In genomic region chr3:137079572-137079971, GRCh38 we compare ENCODE assay signal across 33 cellular contexts.
DNase-seq lines count a peak whose midpoint lies in the region; ATAC-seq, FAIRE-seq and TF ChIP-seq lines count a peak whose summit lies in the region.
"Had no signal": no experiment of that assay in that cellular context is flagged by ENCODE, and none has a peak within 500 bp of the region (broad histone marks: within the 10 kb centered on the region; RNA-seq: fewer than 3 reads in every experiment).

No MANE protein-coding gene starts in this region.

- FAIRE-seq in HepG2 (lab: Jason Lieb, UNC) (no peak), A549 (lab: Jason Lieb, UNC) (no peak), K562 (lab: Jason Lieb, UNC) (no peak)
- FAIRE-seq: A204.1, D721Med had no signal

- no peaks in the 10 kb centered on the region for H3K79me1 ChIP-seq in IMR-90 (ENCODE audit: low read depth in 1 of 2, low read length in 2 of 2)

- no peak overlapping the region for H3K14ac ChIP-seq in IMR-90 (replicated peaks; ENCODE audit: low read depth, low read length)

- no peak overlapping the region for H2AK5ac ChIP-seq in IMR-90 (ENCODE audit: low read depth, low read length)

- H3K9me1 ChIP-seq in IMR-90 (ENCODE audit: insufficient read depth, low read length) = no peaks in the 10 kb centered on the region; the same call in 1 of the 2 replicates
- no peaks in the 10 kb centered on the region for H3K9me1 ChIP-seq in K562 (ENCODE audit: control insufficient read depth, insufficient read depth, low read length)

- no peak overlapping the region for H2AK9ac ChIP-seq in IMR-90 (replicated peaks; ENCODE audit: low read depth, low read length, poor library complexity)

- H3K36me3 ChIP-seq in HepG2 (replicated peaks in 1 of 2; ENCODE audit: control insufficient read depth in 1 of 2, insufficient read depth in 2 of 2, low read length in 2 of 2) (no peaks in the 10 kb centered on the region), right lobe of liver (no peaks in the 10 kb centered on the region), IMR-90 (ENCODE audit: control insufficient read depth, insufficient read depth, low read length) (no peaks in the 10 kb centered on the region), K562 (ENCODE audit: control insufficient read depth, insufficient read depth, low read length) (no peaks in the 10 kb centered on the region)
- H3K36me3 ChIP-seq: BE2C; BLaER1; BLaER1 treated with 17β-estradiol and CSF1 and Interleukin-3, amounts not matched to agents 10 nM and 100 nM had no signal

- H3K79me2 ChIP-seq in HepG2 (ENCODE audit: insufficient read depth, low read length) (no peaks in the 10 kb centered on the region), K562 (ENCODE audit: control insufficient read depth, insufficient read depth, low read length) (no peaks in the 10 kb centered on the region)

- BruUV-seq in HepG2 (replicated peaks; lab: Mats Ljungman, UMichigan) = no TSS peak
- no TSS peak for BruUV-seq in IMR-90 (replicated peaks; lab: Mats Ljungman, UMichigan)
- BruUV-seq in K562 (replicated peaks; lab: Mats Ljungman, UMichigan) = no TSS peak

- H2AFZ ChIP-seq in HepG2 (ENCODE audit: low read length) (no peak overlapping the region), IMR-90 (replicated peaks; ENCODE audit: low read length, poor library complexity) (no peak overlapping the region), K562 (ENCODE audit: low read depth, low read length) (no peak overlapping the region)

- dilution Hi-C loops in IMR-90 (cut with HindIII; ENCODE audit: low sequenced_read_pairs, unreplicated experiment) = no loop called here

- ATAC-seq in HepG2 = no peak
- ATAC-seq in right lobe of liver = no peak
- no peak for ATAC-seq in A549
- no peak for ATAC-seq in IMR-90 (ENCODE audit: low read depth)
- ATAC-seq in K562 = no peak
- ATAC-seq in GM21529 (IDR thresholded peaks at IDR 0.05; ENCODE audit: unreplicated experiment) = no peak
- ATAC-seq: CD8-positive, alpha-beta T cell had no signal

- H3K9me3 ChIP-seq in HepG2 (ENCODE audit: low read length) (no peaks in the 10 kb centered on the region), right lobe of liver (no peaks in the 10 kb centered on the region), A549 (no peaks in the 10 kb centered on the region), IMR-90 (ENCODE audit: control insufficient read depth, insufficient read depth, low read length) (no peaks in the 10 kb centered on the region), K562 (replicated peaks; ENCODE audit: control insufficient read depth, insufficient read depth, low read depth, low read length) (no peaks in the 10 kb centered on the region)
- H3K9me3 ChIP-seq: BE2C; BLaER1; BLaER1 treated with 17β-estradiol and CSF1 and Interleukin-3, amounts not matched to agents 10 nM and 100 nM; Caco-2 had no signal

- H4K8ac ChIP-seq in IMR-90 (ENCODE audit: low read depth in 2 of 2, low read length in 2 of 2) = no peak overlapping the region

- H3K27me3 ChIP-seq in HepG2 (ENCODE audit: control insufficient read depth in 1 of 2, insufficient read depth in 2 of 2, low read length in 2 of 2) = 0 out of 5 replicates have a peak, but pooled peaks cover 0 to 3% of the 10 kb centered on the region in 2 experiments
- no peaks in the 10 kb centered on the region for H3K27me3 ChIP-seq in right lobe of liver
- H3K27me3 ChIP-seq in IMR-90 (ENCODE audit: control insufficient read depth, insufficient read depth, low read length) = no peaks in the 10 kb centered on the region
- H3K27me3 ChIP-seq in K562 (ENCODE audit: control insufficient read depth in 2 of 2, insufficient read depth in 2 of 2, low read length in 2 of 2) = no peaks in the 10 kb centered on the region
- H3K27me3 ChIP-seq: BLaER1; BLaER1 treated with 17β-estradiol and CSF1 and Interleukin-3, amounts not matched to agents 10 nM and 100 nM had no signal

- no peak overlapping the region for H2BK120ac ChIP-seq in IMR-90 (ENCODE audit: low read depth, low read length)

- H3K4me1 ChIP-seq in HepG2 (ENCODE audit: insufficient read depth, low read length) (no peaks in the 10 kb centered on the region), right lobe of liver (no peaks in the 10 kb centered on the region), A549 (no peaks in the 10 kb centered on the region), IMR-90 (ENCODE audit: control insufficient read depth, insufficient read depth, low read length) (no peaks in the 10 kb centered on the region), K562 (replicated peaks in 1 of 2; ENCODE audit: control insufficient read depth in 2 of 2, insufficient read depth in 2 of 2, low read length in 2 of 2) (no peaks in the 10 kb centered on the region)
- H3K4me1 ChIP-seq: BE2C; BLaER1; BLaER1 treated with 17β-estradiol and CSF1 and Interleukin-3, amounts not matched to agents 10 nM and 100 nM; Caco-2 had no signal

- H3K56ac ChIP-seq in IMR-90 (ENCODE audit: extremely low read depth, insufficient read depth, low read length) = no peak overlapping the region

- H3K4me3 ChIP-seq in HepG2 (replicated peaks in 1 of 3; ENCODE audit: insufficient read depth in 1 of 3, low read depth in 2 of 3, low read length in 3 of 3) (no peak overlapping the region), right lobe of liver (no peak overlapping the region), A549 (no peak overlapping the region), IMR-90 (ENCODE audit: insufficient read depth, low read depth, low read length) (no peak overlapping the region), K562 (no peak overlapping the region)
- H3K4me3 ChIP-seq: BLaER1; BLaER1 treated with 17β-estradiol and CSF1 and Interleukin-3, amounts not matched to agents 10 nM and 100 nM had no signal

- CTCF ChIA-PET in HepG2 (lab: Yijun Ruan, JAX; ENCODE audit: low intra/inter-chr PET ratio, low total read pairs) (no interaction called here), A549 (lab: Yijun Ruan, JAX) (no interaction called here), IMR-90 (lab: Yijun Ruan, JAX) (no interaction called here), K562 (lab: Yijun Ruan, JAX; ENCODE audit: low intra/inter-chr PET ratio) (no interaction called here)

- H3K27ac ChIP-seq in HepG2 (ENCODE audit: extremely low read length, insufficient read depth, low read length) (no peak overlapping the region), right lobe of liver (no peak overlapping the region), A549 (no peak overlapping the region), IMR-90 (ENCODE audit: insufficient read depth, low read length) (no peak overlapping the region), K562 (ENCODE audit: extremely low read depth, low read depth, low read length) (no peak overlapping the region)
- H3K27ac ChIP-seq: 22Rv1; BLaER1; BLaER1 treated with 17β-estradiol and CSF1 and Interleukin-3, amounts not matched to agents 10 nM and 100 nM; C4-2B had no signal

- DNase-seq in HepG2 (ENCODE audit: low spot score) = no peak
- no peak for DNase-seq in right lobe of liver
- DNase-seq in A549 (ENCODE audit: low read depth in 1 of 2, low spot score in 1 of 2) = no peak
- no peak for DNase-seq in IMR-90
- DNase-seq in K562 (ENCODE audit: extremely low read depth in 1 of 4, low spot score in 3 of 4) = no peak
- no peak for DNase-seq in SHP77 (lab: John Stamatoyannopoulos, UW)
- no peak for DNase-seq in C1 segment of cervical spinal cord (lab: John Stamatoyannopoulos, UW)
- DNase-seq: 8988T; ACHN; AML-193; BE2C; Caco-2; Calu3; CD4-positive, alpha-beta memory T cell; CD4-positive, alpha-beta T cell; CD4-positive, CD25-positive, alpha-beta regulatory T cell; CD8-positive, alpha-beta memory T cell; CD8-positive, alpha-beta T cell; COR-L47; DMS 273 treated with DMSO at 0.1 percent for 48 hours; DMS153; DMS53; DMS79; DMS79 treated with DMSO at 0.1 percent for 48 hours; DND-41; EL had no signal

- H4K91ac ChIP-seq in IMR-90 (ENCODE audit: insufficient read depth, low read depth, low read length) = no peak overlapping the region

- no peak overlapping the region for H3K23ac ChIP-seq in IMR-90 (ENCODE audit: low read depth, low read length)

- TF ChIP-seq EP300 in HepG2 (IDR thresholded peaks at IDR 0.05; ENCODE audit: low read depth in 2 of 2, low read length in 2 of 2) (no peak), HepG2 (CRISPR knock-in tag; IDR thresholded peaks at IDR 0.05; ENCODE audit: borderline replicate concordance) (no peak), A549 (IDR thresholded peaks at IDR 0.05) (no peak), K562 (IDR thresholded peaks at IDR 0.05; ENCODE audit: low read length) (no peak)

- 2% methylated on average over 2 of the region's 2 CpGs for WGBS in HepG2 (ENCODE audit: low lambda C conversion rate)
- 67% methylated on average over 2 of the region's 2 CpGs for WGBS in right lobe of liver (ENCODE audit: insufficient coverage, low coverage, low lambda C conversion rate, missing lambda C conversion rate)
- WGBS in A549 (ENCODE audit: missing lambda C conversion rate) = 26% methylated on average over 2 of the region's 2 CpGs
- no CpG with 5 or more reads among the region's 2 CpGs for WGBS in IMR-90 (ENCODE audit: extremely low coverage in 2 of 2, insufficient read length in 1 of 2), 2 experiments
- WGBS in K562 (ENCODE audit: insufficient coverage, low coverage, missing lambda C conversion rate) = 0% methylated on average over 2 of the region's 2 CpGs

- TF ChIP-seq POLR2A in HepG2 (IDR thresholded peaks at IDR 0.05; ENCODE audit: insufficient read depth in 1 of 2, low read depth in 2 of 2, low read length in 2 of 2) (no peak), right lobe of liver (IDR thresholded peaks at IDR 0.05) (no peak), A549 (IDR thresholded peaks at IDR 0.05; ENCODE audit: low read length) (no peak), IMR-90 (IDR thresholded peaks at IDR 0.05; ENCODE audit: low read depth, low read length) (no peak), K562 (conservative IDR thresholded peaks at IDR 0.05) (no peak)

- no peak overlapping the region for H2BK20ac ChIP-seq in IMR-90 (ENCODE audit: low read depth, low read length)

- no peak overlapping the region for H2BK15ac ChIP-seq in IMR-90 (ENCODE audit: low read depth, low read length)

- TF ChIP-seq CTCF in HepG2 (CRISPR knock-in tag; IDR thresholded peaks at IDR 0.05) (no peak), right lobe of liver (IDR thresholded peaks at IDR 0.05) (no peak), A549 (IDR thresholded peaks at IDR 0.05) (no peak), IMR-90 (conservative IDR thresholded peaks at IDR 0.05; ENCODE audit: low read depth, low read length) (no peak), K562 (IDR thresholded peaks at IDR 0.05 in 2 of 3, conservative IDR thresholded peaks at IDR 0.05 in 1 of 3; ENCODE audit: insufficient read depth in 2 of 3, low read depth in 1 of 3, low read length in 3 of 3) (no peak)

- H4K5ac ChIP-seq in IMR-90 (ENCODE audit: low read depth, low read length) = no peak overlapping the region

- no peak for TF ChIP-seq RAD21 in HepG2 (CRISPR knock-in tag; IDR thresholded peaks at IDR 0.05)
- no peak for TF ChIP-seq RAD21 in A549 (conservative IDR thresholded peaks at IDR 0.05 in 1 of 2, IDR thresholded peaks at IDR 0.05 in 1 of 2)
- no peak for TF ChIP-seq RAD21 in IMR-90 (IDR thresholded peaks at IDR 0.05; ENCODE audit: low read length)
- TF ChIP-seq RAD21 in K562 (CRISPR knock-in tag; conservative IDR thresholded peaks at IDR 0.05 in 1 of 2, IDR thresholded peaks at IDR 0.05 in 1 of 2) = no peak

- no peak overlapping the region for H2BK5ac ChIP-seq in IMR-90 (ENCODE audit: low read depth, low read length, poor library complexity, severe bottlenecking)

- H3K9ac ChIP-seq in HepG2 (ENCODE audit: insufficient read depth, low read depth, low read length) (no peak overlapping the region), IMR-90 (ENCODE audit: low read depth, low read length) (no peak overlapping the region), K562 (ENCODE audit: insufficient read depth in 1 of 2, low read depth in 2 of 2, low read length in 2 of 2) (no peak overlapping the region)
- H3K9ac ChIP-seq: BLaER1; BLaER1 treated with 17β-estradiol and CSF1 and Interleukin-3, amounts not matched to agents 10 nM and 100 nM had no signal

- no peak overlapping the region for H3K18ac ChIP-seq in IMR-90 (ENCODE audit: low read depth, low read length)

- H3K4ac ChIP-seq in IMR-90 (ENCODE audit: low read depth, low read length) = no peak overlapping the region

- POLR2A ChIA-PET in HepG2 (lab: Yijun Ruan, JAX) (no interaction called here), A549 (lab: Yijun Ruan, JAX) (no interaction called here), IMR-90 (lab: Charles Lee; ENCODE audit: unreplicated experiment) (no interaction called here), K562 (lab: Yijun Ruan, JAX) (interaction anchor here (0.6 kb wide), 1 partner anchor 34 kb away, joined by 3 read pairs; no protein-coding TSS in a partner anchor)

- in situ Hi-C loops in HepG2 (cut with HindIII; ENCODE audit: extremely low pct_ligation_motif_present, low pct_unique_long_range_greater_than_20kb) (no loop called here), IMR-90 (cut with MboI; ENCODE audit: low sequenced_read_pairs) (no loop called here), K562 (cut with MboI) (no loop called here)

- intact Hi-C loops in HepG2 (cut with micrococcal nuclease; ENCODE audit: unreplicated experiment) = no loop called here
- intact Hi-C loops in right lobe of liver (cut with DNase I) = no loop called here
- intact Hi-C loops in IMR-90 (cut with micrococcal nuclease) = no loop called here
- intact Hi-C loops in K562 (cut with micrococcal nuclease) = no loop called here

- H4K20me1 ChIP-seq in HepG2 (ENCODE audit: insufficient read depth, low read length) = no peaks in the 10 kb centered on the region
- no peaks in the 10 kb centered on the region for H4K20me1 ChIP-seq in IMR-90 (ENCODE audit: insufficient read depth, low read length)
- no peaks in the 10 kb centered on the region for H4K20me1 ChIP-seq in K562 (replicated peaks; ENCODE audit: control insufficient read depth, insufficient read depth, low read length)
- H4K20me1 ChIP-seq: BLaER1; BLaER1 treated with 17β-estradiol and CSF1 and Interleukin-3, amounts not matched to agents 10 nM and 100 nM had no signal

- no peak overlapping the region for H3K4me2 ChIP-seq in HepG2 (ENCODE audit: low read depth, low read length)
- no peak overlapping the region for H3K4me2 ChIP-seq in A549
- no peak overlapping the region for H3K4me2 ChIP-seq in IMR-90 (ENCODE audit: low read depth, low read length)
- no peak overlapping the region for H3K4me2 ChIP-seq in K562 (ENCODE audit: insufficient read depth, low read length)
- H3K4me2 ChIP-seq: BLaER1; BLaER1 treated with 17β-estradiol and CSF1 and Interleukin-3, amounts not matched to agents 10 nM and 100 nM had no signal

Comparison
In these comparisons a context has a peak if more than half of its experiments do, and no peak if none do; other contexts are left out.
1. Of the 241 proteins assayed by ChIP-seq in both HepG2 and K562: peak only in HepG2: MAFK; only in K562: MAFG; in both: MAFF; in neither: 238.